ENCODE assay signal across 28 cellular contexts in genomic region chr13:86881390-86881789, GRCh38.
"Had no signal": no experiment of that assay in that cellular context is flagged by ENCODE, and none has a peak within 500 bp of the region (broad histone marks: within the 10 kb centered on the region; RNA-seq: fewer than 3 reads in every experiment).

No MANE protein-coding gene starts in this region.

- H3K36me3 ChIP-seq: colonic mucosa, pancreas, prostate gland, sigmoid colon, uterus had no signal

- FAIRE-seq: frontal cortex, keratinocyte, pancreas, small intestine had no signal

- H3K4me3 ChIP-seq: body of pancreas, colonic mucosa, dorsolateral prefrontal cortex, pancreas, prostate gland, sigmoid colon, uterus had no signal

- DNase-seq: activated CD4-positive, alpha-beta T cell treated with anti-CD3 and anti-CD28 coated beads for 48 hours; activated CD4-positive, alpha-beta T cell treated with anti-CD3 and anti-CD28 coated beads, Interleukin-2, amount 50 U/mL, for 48 hours; activated CD8-positive, alpha-beta memory T cell treated with anti-CD3 and anti-CD28 coated beads for 24 hours; activated effector memory CD4-positive, alpha-beta T cell treated with Interleukin-2 at 50 U/mL for 16 hours; activated naive CD4-positive, alpha-beta T cell treated with Interleukin-2 at 50 U/mL for 16 hours; aorta; body of pancreas; cerebellar nuclear complex; colonic mucosa; dorsolateral prefrontal cortex; effector memory CD4-positive, alpha-beta T cell; glutamatergic neuron; left colon; midbrain; naive thymus-derived CD4-positive, alpha-beta T cell; pancreas; retina; sigmoid colon; small intestine; stimulated activated CD4-positive, alpha-beta T cell treated with anti-CD3 and anti-CD28 coated beads, Interleukin-4, amount 100 ng/mL, for 4 hours; stimulated activated CD8-positive, alpha-beta memory T cell treated with anti-CD3 and anti-CD28 coated beads, Interleukin-4, amount 100 ng/mL, for 48 hours; stimulated activated naive CD8-positive, alpha-beta T cell treated with anti-CD3 and anti-CD28 coated beads, Interleukin-15, amount 100 ng/mL, for 72 hours; substantia nigra; uterus had no signal

- H3K27me3 ChIP-seq: body of pancreas, colonic mucosa, pancreas, sigmoid colon, uterus had no signal

- H3K27ac ChIP-seq: body of pancreas, colonic mucosa, dorsolateral prefrontal cortex, pancreas, prostate gland, sigmoid colon, uterus, VCaP had no signal

- H3K9me3 ChIP-seq: body of pancreas, colonic mucosa, pancreas, prostate gland, sigmoid colon, uterus had no signal

- H3K4me1 ChIP-seq: body of pancreas, colonic mucosa, pancreas, prostate gland, sigmoid colon, uterus had no signal
